In genomic region chr6:141000917-141001316, GRCh38 we compare ENCODE assay signal across 3 cellular contexts.
"Had no signal": no experiment of that assay in that cellular context is flagged by ENCODE, and none has a peak within 500 bp of the region (broad histone marks: within the 10 kb centered on the region; RNA-seq: fewer than 3 reads in every experiment).

No MANE protein-coding gene starts in this region.

- H3K4me3 ChIP-seq: GM12878 had no signal

- DNase-seq: GDM1, GF-D8 had no signal
